ENCODE assay signal across 21 cellular contexts in the genomic region with DNA sequence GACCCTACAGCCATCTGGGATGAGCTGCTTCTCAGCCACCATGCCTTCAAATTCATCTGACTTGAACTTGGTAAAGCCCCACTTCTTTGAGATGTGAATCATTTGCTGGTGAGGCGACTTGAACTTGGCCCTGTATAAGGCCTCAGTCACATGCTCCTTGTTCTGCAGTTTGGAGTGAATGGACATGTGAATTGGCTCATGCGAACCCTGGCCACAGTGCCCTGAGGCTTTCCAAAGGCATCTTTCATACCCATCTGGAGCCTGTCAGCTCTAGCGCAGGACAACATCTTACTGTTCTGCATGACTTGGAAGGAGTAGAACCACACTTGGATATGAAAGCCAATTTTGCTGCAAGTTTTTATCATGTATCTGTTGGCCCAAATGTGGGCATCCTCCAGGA.
DNase-seq lines count a peak whose midpoint lies in the region; ATAC-seq, FAIRE-seq and TF ChIP-seq lines count a peak whose summit lies in the region.
"Had no signal": no experiment of that assay in that cellular context is flagged by ENCODE, and none has a peak within 500 bp of the region (broad histone marks: within the 10 kb centered on the region; RNA-seq: fewer than 3 reads in every experiment).

No MANE protein-coding gene starts in this region.

- no peaks in the 10 kb centered on the region for H3K36me3 ChIP-seq in Caco-2 (ENCODE audit: control insufficient read depth, insufficient read depth, low read length)
- H3K36me3 ChIP-seq: HAP-1 had no signal

- no peak overlapping the region for H3K4me3 ChIP-seq in Caco-2 (ENCODE audit: low read depth, low read length)
- H3K4me3 ChIP-seq: A549, HAP-1 had no signal

- DNase-seq in HTR-8/SVneo (ENCODE audit: insufficient read length, low spot score), result no peak
- peak; percentile 23 for DNase-seq in epidermal melanocyte (ENCODE audit: insufficient read length, low spot score)
- peak; percentile 87 for DNase-seq in foreskin melanocyte
- no peak for DNase-seq in urothelium cell line (ENCODE audit: low spot score)
- no peak for DNase-seq in stimulated activated naive CD8-positive, alpha-beta T cell treated with anti-CD3 and anti-CD28 coated beads, Interleukin-15, amount 100 ng/mL, for 72 hours
- no peak for DNase-seq in Caco-2
- DNase-seq in UCSD-AML1 (lab: John Stamatoyannopoulos, UW; ENCODE audit: unreplicated experiment), result no peak
- DNase-seq: 8988T; ACHN; C1 segment of cervical spinal cord; CD4-positive, alpha-beta memory T cell; COR-L47; DMS153; DND-41; GOT3 had no signal

- no TSS peak for BruUV-seq in Caco-2 (replicated peaks; lab: Mats Ljungman, UMichigan)

- no peaks in the 10 kb centered on the region for H3K36me3 Mint-ChIP-seq in Caco-2 (ENCODE audit: insufficient read depth, unreplicated experiment)
- H3K36me3 Mint-ChIP-seq: CD4-positive, alpha-beta memory T cell had no signal

- no peaks in the 10 kb centered on the region for H3K4me1 Mint-ChIP-seq in stimulated activated naive CD8-positive, alpha-beta T cell treated with anti-CD3 and anti-CD28 coated beads, Interleukin-15, amount 100 ng/mL, for 72 hours
- no peaks in the 10 kb centered on the region for H3K4me1 Mint-ChIP-seq in Caco-2 (ENCODE audit: low read depth, unreplicated experiment)
- H3K4me1 Mint-ChIP-seq: CD4-positive, alpha-beta memory T cell had no signal

- no peak overlapping the region for H3K4me3 Mint-ChIP-seq in stimulated activated naive CD8-positive, alpha-beta T cell treated with anti-CD3 and anti-CD28 coated beads, Interleukin-15, amount 100 ng/mL, for 72 hours
- no peak overlapping the region for H3K4me3 Mint-ChIP-seq in Caco-2 (ENCODE audit: unreplicated experiment)
- H3K4me3 Mint-ChIP-seq: CD4-positive, alpha-beta memory T cell had no signal

- CTCF ChIA-PET in Caco-2 (lab: Charles Lee), result no interaction called here

- FAIRE-seq in HTR-8/SVneo (lab: Jason Lieb, UNC) (peak; percentile 44), urothelium cell line (lab: Jason Lieb, UNC) (peak; percentile 35)
- FAIRE-seq: A549, G401.6, GM12892, GM19239, H54 had no signal

- no peak for ATAC-seq in stimulated activated naive CD8-positive, alpha-beta T cell treated with anti-CD3 and anti-CD28 coated beads, Interleukin-15, amount 100 ng/mL, for 72 hours
- ATAC-seq: A549 had no signal

- no peaks in the 10 kb centered on the region for H3K4me1 ChIP-seq in Caco-2
- H3K4me1 ChIP-seq: A549, HAP-1 had no signal

- no peak overlapping the region for H3K27ac Mint-ChIP-seq in stimulated activated naive CD8-positive, alpha-beta T cell treated with anti-CD3 and anti-CD28 coated beads, Interleukin-15, amount 100 ng/mL, for 72 hours
- no peak overlapping the region for H3K27ac Mint-ChIP-seq in Caco-2 (ENCODE audit: unreplicated experiment)
- H3K27ac Mint-ChIP-seq: CD4-positive, alpha-beta memory T cell had no signal

- H3K27me3 Mint-ChIP-seq in stimulated activated naive CD8-positive, alpha-beta T cell treated with anti-CD3 and anti-CD28 coated beads, Interleukin-15, amount 100 ng/mL, for 72 hours, result no peaks in the 10 kb centered on the region
- H3K27me3 Mint-ChIP-seq in Caco-2 (ENCODE audit: insufficient read depth, unreplicated experiment), result no peaks in the 10 kb centered on the region
- H3K27me3 Mint-ChIP-seq: CD4-positive, alpha-beta memory T cell had no signal

- POLR2A ChIA-PET in Caco-2 (lab: Charles Lee), result no interaction called here

- no peak for TF ChIP-seq CTCF in Caco-2 (IDR thresholded peaks at IDR 0.05; ENCODE audit: insufficient read depth in 1 of 2, low read depth in 1 of 2, low read length in 1 of 2, severe bottlenecking in 1 of 2, unreplicated experiment in 1 of 2)

- H3K27me3 ChIP-seq in Caco-2 (replicated peaks; ENCODE audit: control insufficient read depth, insufficient read depth, low read length), result no peaks in the 10 kb centered on the region

- H3K9me3 Mint-ChIP-seq in stimulated activated naive CD8-positive, alpha-beta T cell treated with anti-CD3 and anti-CD28 coated beads, Interleukin-15, amount 100 ng/mL, for 72 hours, result peaks cover 4 to 7% of the 10 kb centered on the region in 2 donors
- H3K9me3 Mint-ChIP-seq in Caco-2 (ENCODE audit: unreplicated experiment), result no peaks in the 10 kb centered on the region

- intact Hi-C loops in Caco-2 (cut with micrococcal nuclease; ENCODE audit: unreplicated experiment), result no loop called here

- no peaks in the 10 kb centered on the region for H3K9me3 ChIP-seq in Caco-2
- H3K9me3 ChIP-seq: A549, HAP-1 had no signal

Comparison
In these comparisons a context has a peak if more than half of its experiments do, and no peak if none do; other contexts are left out.
1. DNase-seq: peak in epidermal melanocyte (single experiment) and foreskin melanocyte (single experiment); none in HTR-8/SVneo (single experiment), urothelium cell line (single experiment), stimulated activated naive CD8-positive, alpha-beta T cell treated with anti-CD3 and anti-CD28 coated beads, Interleukin-15, amount 100 ng/mL, for 72 hours (0 of 2), Caco-2 (0 of 2) and UCSD-AML1 (single experiment).